ENCODE assay signal across 21 cellular contexts in the genomic region with DNA sequence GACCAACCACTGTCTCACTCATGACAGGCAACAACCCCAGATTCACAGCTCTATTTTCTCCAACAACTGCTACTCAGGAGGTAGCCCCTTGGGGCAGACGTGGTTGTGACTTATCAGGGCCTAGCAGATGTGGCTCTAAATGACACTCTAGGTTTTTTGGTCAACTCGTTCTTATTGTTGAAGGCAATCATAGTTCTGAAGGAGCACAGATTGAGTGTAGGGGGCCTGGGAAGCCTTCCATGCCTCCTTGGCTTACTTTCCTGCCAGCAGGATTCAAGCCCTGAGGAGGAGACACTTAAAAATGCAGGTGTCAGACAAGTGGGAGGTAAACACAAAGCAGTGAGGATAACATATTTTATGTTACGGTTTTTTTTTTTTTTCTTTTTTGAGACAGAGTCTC. TPM values are rescaled to one million over a fixed set of nuclear protein-coding genes. Genes with fewer than 3 reads are reported as not detected.
DNase-seq lines count a peak whose midpoint lies in the region.
"Had no signal": no experiment of that assay in that cellular context is flagged by ENCODE, and none has a peak within 500 bp of the region (broad histone marks: within the 10 kb centered on the region; RNA-seq: fewer than 3 reads in every experiment).

No MANE protein-coding gene starts in this region.

- no peaks in the 10 kb centered on the region for H3K36me3 ChIP-seq in thymus (ENCODE audit: control insufficient read depth, insufficient read depth)
- H3K36me3 ChIP-seq: adrenal gland, transverse colon had no signal

- H3K27me3 ChIP-seq in thymus (ENCODE audit: control insufficient read depth, insufficient read depth) = no peaks in the 10 kb centered on the region
- H3K27me3 ChIP-seq: adrenal gland, transverse colon had no signal

- no peaks in the 10 kb centered on the region for H3K9me3 ChIP-seq in thymus (ENCODE audit: control insufficient read depth)
- H3K9me3 ChIP-seq: adrenal gland, psoas muscle had no signal

- 78% methylated on average over 3 of the region's 3 CpGs for WGBS in thymus

- no peaks in the 10 kb centered on the region for H3K4me1 ChIP-seq in thymus (ENCODE audit: control insufficient read depth, insufficient read depth, low read length)
- H3K4me1 ChIP-seq: adrenal gland, psoas muscle had no signal

- DNase-seq in EH (ENCODE audit: low read depth) (peak; percentile 6), OCI-M1 (lab: John Stamatoyannopoulos, UW) (peak; percentile 5), middle frontal gyrus (ENCODE audit: extremely low spot score, low spot score) (peak; percentile 24), medulla oblongata (ENCODE audit: extremely low spot score) (no peak), KG1 (lab: John Stamatoyannopoulos, UW) (no peak), NCI-H1930 (lab: John Stamatoyannopoulos, UW) (no peak)
- DNase-seq: activated CD4-positive, alpha-beta T cell treated with anti-CD3 and anti-CD28 coated beads, Interleukin-2, amount 50 U/mL, for 4 hours; activated CD4-positive, CD25-positive, alpha-beta regulatory T cell; activated CD8-positive, alpha-beta memory T cell treated with anti-CD3 and anti-CD28 coated beads, Interleukin-2, amount 50 U/mL, for 4 hours; activated naive CD4-positive, alpha-beta T cell treated with anti-CD3 and anti-CD28 coated beads for 36 hours; adrenal gland; central memory CD4-positive, alpha-beta T cell; DMS 273 treated with DMSO at 0.1 percent for 48 hours; mammary epithelial cell; NCI-H1048; NCI-H2171; NCI-H82; psoas muscle; stimulated activated CD4-positive, alpha-beta T cell treated with anti-CD3 and anti-CD28 coated beads, Interleukin-4, amount 100 ng/mL, for 24 hours; transverse colon had no signal

- peak overlapping the region; percentile 36 for H3K27ac ChIP-seq in thymus (ENCODE audit: low read depth)
- H3K27ac ChIP-seq: adrenal gland, psoas muscle, transverse colon had no signal

- no peak overlapping the region for H3K4me3 ChIP-seq in thymus (ENCODE audit: low read length)
- H3K4me3 ChIP-seq: adrenal gland, psoas muscle, transverse colon had no signal

RNA-seq across cellular contexts. Expression of a gene that starts 23.5 kb away (rescaled TPM):
- polyA plus RNA-seq in thymus = 77.2 TPM

RNA-seq across cellular contexts. Expression of a gene that starts 33.7 kb away (rescaled TPM):
- 0.57 TPM for polyA plus RNA-seq in thymus

Comparison
In these comparisons a context has a peak if more than half of its experiments do, and no peak if none do; other contexts are left out.
1. DNase-seq: peak in EH (single experiment), OCI-M1 (single experiment) and middle frontal gyrus (single experiment); none in medulla oblongata (single experiment), KG1 (single experiment) and NCI-H1930 (0 of 2).